8 cellular contexts compared by ENCODE assay signal in the genomic region with DNA sequence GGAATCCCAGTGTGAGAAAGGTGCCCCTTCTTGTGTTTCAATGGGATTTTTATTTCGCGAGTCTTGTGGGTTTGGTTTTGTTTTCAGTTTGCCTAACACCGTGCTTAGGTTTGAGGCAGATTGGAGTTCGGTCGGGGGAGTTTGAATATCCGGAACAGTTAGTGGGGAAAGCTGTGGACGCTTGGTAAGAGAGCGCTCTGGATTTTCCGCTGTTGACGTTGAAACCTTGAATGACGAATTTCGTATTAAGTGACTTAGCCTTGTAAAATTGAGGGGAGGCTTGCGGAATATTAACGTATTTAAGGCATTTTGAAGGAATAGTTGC. TPM values are rescaled to one million over a fixed set of nuclear protein-coding genes. Genes with fewer than 3 reads are reported as not detected.
DNase-seq lines count a peak whose midpoint lies in the region; ATAC-seq, FAIRE-seq and TF ChIP-seq lines count a peak whose summit lies in the region.

No MANE protein-coding gene starts in this region.

- TF ChIP-seq CTCF in OCI-LY7 (conservative IDR thresholded peaks at IDR 0.05; ENCODE audit: low read length) (no peak), colonic mucosa (IDR thresholded peaks at IDR 0.05) (no peak)

- no peak for FAIRE-seq in GM12892 (lab: Jason Lieb, UNC)

- peak overlapping the region; percentile 88 for H3K4me2 ChIP-seq in OCI-LY7 (ENCODE audit: low read length)

- peak overlapping the region; percentile 75 to 93 for H3K9ac ChIP-seq in colonic mucosa (ENCODE audit: low read depth in 2 of 2, low read length in 2 of 2)

- H3K9me3 Mint-ChIP-seq in activated T-cell treated with anti-CD3 and anti-CD28 coated beads, Interleukin-2, amount 50 U/mL, for 24 hours = no peaks in the 10 kb centered on the region
- peaks cover 0 to 3% (median 0%) of the 10 kb centered on the region in 7 donors for H3K9me3 Mint-ChIP-seq in naive B cell

- H2AFZ ChIP-seq in OCI-LY7 (ENCODE audit: low read length) = peak overlapping the region; percentile 7; the same call in 1 of the 2 replicates

- no TSS peak for BruUV-seq in OCI-LY7 (replicated peaks; lab: Mats Ljungman, UMichigan)

- H3K36me3 Mint-ChIP-seq in activated T-cell treated with anti-CD3 and anti-CD28 coated beads, Interleukin-2, amount 50 U/mL, for 24 hours (ENCODE audit: low read depth) = peaks cover 38% of the 10 kb centered on the region
- H3K36me3 Mint-ChIP-seq in naive B cell = peaks cover 7 to 21% of the 10 kb centered on the region in 2 donors

- peaks cover 39% of the 10 kb centered on the region for H3K4me1 Mint-ChIP-seq in activated T-cell treated with anti-CD3 and anti-CD28 coated beads, Interleukin-2, amount 50 U/mL, for 24 hours (ENCODE audit: low read depth)
- peaks cover 32 to 44% (median 43%) of the 10 kb centered on the region in 3 donors for H3K4me1 Mint-ChIP-seq in naive B cell

- no peak for DNase-seq in activated T-cell treated with anti-CD3 and anti-CD28 coated beads, Interleukin-2, amount 50 U/mL, for 24 hours
- DNase-seq in activated T-cell treated with anti-CD3 and anti-CD28 coated beads, Interleukin-2, amount 50 U/mL, for 1 hour = no peak
- DNase-seq in OCI-LY7 (ENCODE audit: low spot score) (no peak), colonic mucosa (no peak), naive B cell (no peak), aorta (no peak), GM12892 (ENCODE audit: insufficient read length) (no peak), NCI-H2081 treated with DMSO at 0.1 percent for 48 hours (lab: John Stamatoyannopoulos, UW) (no peak)

- no peaks in the 10 kb centered on the region for H3K27me3 Mint-ChIP-seq in activated T-cell treated with anti-CD3 and anti-CD28 coated beads, Interleukin-2, amount 50 U/mL, for 24 hours
- H3K27me3 Mint-ChIP-seq in naive B cell = no peaks in the 10 kb centered on the region

- H3K9me2 ChIP-seq in OCI-LY7 (ENCODE audit: insufficient read depth, low read length) = no peaks in the 10 kb centered on the region

- peak overlapping the region; percentile 91 for H3K4me3 Mint-ChIP-seq in activated T-cell treated with anti-CD3 and anti-CD28 coated beads, Interleukin-2, amount 50 U/mL, for 24 hours
- H3K4me3 Mint-ChIP-seq in naive B cell = peak overlapping the region; percentile 89 to 98 (median 97)

- intact Hi-C loops in OCI-LY7 (cut with micrococcal nuclease; ENCODE audit: unreplicated experiment) (loop anchor here (2.0 kb wide), 3 partner anchors 29 to 165 kb away; partner anchors contain the start of genes CENPV and PIGL), colonic mucosa (cut with DNase I) (no loop called here), aorta (cut with DNase I) (loop anchor here (2.0 to 5.0 kb wide), 3 partner anchors 25 to 56 kb away; partner anchors contain the start of gene TRPV2 (in 1 of the 2))

- H3K27ac ChIP-seq in OCI-LY7 (ENCODE audit: low read depth, low read length, poor library complexity, severe bottlenecking) = peak overlapping the region; percentile 73
- peak overlapping the region; percentile 95 for H3K27ac ChIP-seq in colonic mucosa
- H3K27ac ChIP-seq in aorta (ENCODE audit: low read depth in 1 of 2, low read length in 2 of 2) = peak overlapping the region in 1 of 2 donors; percentile 90

- H3K79me2 ChIP-seq in OCI-LY7 (ENCODE audit: insufficient read depth, low read depth, low read length) = peaks cover 33% of the 10 kb centered on the region

- H3K27ac Mint-ChIP-seq in activated T-cell treated with anti-CD3 and anti-CD28 coated beads, Interleukin-2, amount 50 U/mL, for 24 hours = peak overlapping the region; percentile 99
- H3K27ac Mint-ChIP-seq in naive B cell = peak overlapping the region; percentile 98 to 100 (median 99)

- TF ChIP-seq POLR2A in GM12892 (IDR thresholded peaks at IDR 0.05; ENCODE audit: low read depth, low read length) = no peak

- H3K4me3 ChIP-seq in OCI-LY7 (ENCODE audit: low read depth, low read length, poor library complexity, severe bottlenecking) (peak overlapping the region; percentile 94), colonic mucosa (peak overlapping the region; percentile 58), aorta (ENCODE audit: low read length in 2 of 2) (peak overlapping the region; percentile 79 to 96)

- H3K4me1 ChIP-seq in OCI-LY7 (ENCODE audit: insufficient read depth, low read length, poor library complexity, severe bottlenecking) (peaks cover 33% of the 10 kb centered on the region), colonic mucosa (peaks cover 10% of the 10 kb centered on the region), aorta (ENCODE audit: control insufficient read depth in 1 of 2, insufficient read depth in 2 of 2, low read length in 2 of 2) (peaks cover 0 to 5% of the 10 kb centered on the region in 2 donors)

- H3K9me3 ChIP-seq in OCI-LY7 (ENCODE audit: low read length) = no peaks in the 10 kb centered on the region
- H3K9me3 ChIP-seq in colonic mucosa = no peaks in the 10 kb centered on the region
- H3K9me3 ChIP-seq in aorta (ENCODE audit: control insufficient read depth, low read length) = no peaks in the 10 kb centered on the region

- 1 to 4% methylated on average over 14 of the region's 14 CpGs for WGBS in aorta, 2 donors

- CTCF ChIA-PET in OCI-LY7 (lab: Charles Lee; ENCODE audit: unreplicated experiment) = interaction anchor here (1.0 kb wide), 1 partner anchor 18 kb away, joined by 4 read pairs; no protein-coding TSS in a partner anchor

- H4K20me1 ChIP-seq in OCI-LY7 (ENCODE audit: insufficient read depth, low read length) = peaks cover 14% of the 10 kb centered on the region; the same call in 1 of the 2 replicates

- peak; percentile 7 to 13 for ATAC-seq in naive B cell (ENCODE audit: low read depth in 2 of 2)
- ATAC-seq in aorta (ENCODE audit: low FRiP score) = no peak

- H3K27me3 ChIP-seq in colonic mucosa (no peaks in the 10 kb centered on the region), aorta (ENCODE audit: control insufficient read depth in 1 of 2, insufficient read depth in 2 of 2, low read length in 1 of 2) (peaks cover 0 to 1% of the 10 kb centered on the region in 2 donors)

- H3K36me3 ChIP-seq in OCI-LY7 (ENCODE audit: insufficient read depth, low read length) = peaks cover 30% of the 10 kb centered on the region
- H3K36me3 ChIP-seq in colonic mucosa = peaks cover 11% of the 10 kb centered on the region
- no peaks in the 10 kb centered on the region for H3K36me3 ChIP-seq in aorta (ENCODE audit: control insufficient read depth in 1 of 2, insufficient read depth in 2 of 2, low read length in 1 of 2)

- POLR2A ChIA-PET in OCI-LY7 (lab: Charles Lee) = interaction anchor here (1.1 to 1.3 kb wide), 2 partner anchors 34 to 57 kb away, joined by 3 to 10 read pairs; partner anchors contain the start of gene TRPV2

RNA-seq across cellular contexts. Expression of gene UBB, which starts 0.6 kb away (rescaled TPM):
- total RNA-seq in OCI-LY7 (2014; rRNA removed; shearing (Covaris generic)) = 2,854 and 2,972 TPM in 2 replicates
- total RNA-seq in OCI-LY7 (2022) = 1,291 and 1,479 TPM in 2 replicates
- 1,000 to 10,000 TPM; 1,436 to 2,044 TPM for total RNA-seq in colonic mucosa
- polyA plus RNA-seq in naive B cell (ENCODE audit: low read depth in 6 of 6) = 1,000 to 10,000 TPM; 2,209 to 2,817 (median 2,696) TPM
- total RNA-seq in aorta = 100 to 1,000 TPM; 809 to 914 TPM
- polyA plus RNA-seq in aorta = 1,000 to 10,000 TPM in 1 of 2 donors, 100 to 1,000 TPM in 1; 929 to 1,130 TPM
- 1,747 TPM for polyA plus RNA-seq in GM12892 (2012; ENCODE audit: missing spikeins)

RNA-seq across cellular contexts. Expression of gene CENPV, which starts 28.2 kb away (rescaled TPM):
- total RNA-seq in OCI-LY7 (2014; rRNA removed; shearing (Covaris generic)) = 71.9 and 77.3 TPM in 2 replicates
- total RNA-seq in OCI-LY7 (2022) (78.8 and 84.6 TPM in 2 replicates), colonic mucosa (10 to 100 TPM; 60.6 to 77.4 TPM), aorta (10 to 100 TPM in 1 of 2 donors, 1 to 10 TPM in 1; 9.5 to 24.8 TPM)
- polyA plus RNA-seq in naive B cell (ENCODE audit: low read depth in 6 of 6) (10 to 100 TPM; 13.3 to 34.2 (median 15.9) TPM), aorta (10 to 100 TPM; 17.2 to 33.8 TPM)
- polyA plus RNA-seq in GM12892 (2012; ENCODE audit: missing spikeins) = 102 TPM

RNA-seq across cellular contexts. Expression of gene TRPV2, which starts 33.9 kb away (rescaled TPM):
- 10.5 and 15.4 TPM in 2 replicates for total RNA-seq in OCI-LY7 (2014; rRNA removed; shearing (Covaris generic))
- 4.9 and 5.3 TPM in 2 replicates for total RNA-seq in OCI-LY7 (2022)
- 1 to 10 TPM; 5.4 to 7.4 TPM for total RNA-seq in colonic mucosa
- polyA plus RNA-seq in naive B cell (ENCODE audit: low read depth in 6 of 6) = 10 to 100 TPM; 36.2 to 59.9 (median 44.0) TPM
- total RNA-seq in aorta = 10 to 100 TPM; 33.4 to 40.3 TPM
- 10 to 100 TPM in 1 of 2 donors, 1 to 10 TPM in 1; 8.5 to 27.7 TPM for polyA plus RNA-seq in aorta
- 34.6 TPM for polyA plus RNA-seq in GM12892 (2012; ENCODE audit: missing spikeins)
